19 cellular contexts compared by ENCODE assay signal in the genomic region with DNA sequence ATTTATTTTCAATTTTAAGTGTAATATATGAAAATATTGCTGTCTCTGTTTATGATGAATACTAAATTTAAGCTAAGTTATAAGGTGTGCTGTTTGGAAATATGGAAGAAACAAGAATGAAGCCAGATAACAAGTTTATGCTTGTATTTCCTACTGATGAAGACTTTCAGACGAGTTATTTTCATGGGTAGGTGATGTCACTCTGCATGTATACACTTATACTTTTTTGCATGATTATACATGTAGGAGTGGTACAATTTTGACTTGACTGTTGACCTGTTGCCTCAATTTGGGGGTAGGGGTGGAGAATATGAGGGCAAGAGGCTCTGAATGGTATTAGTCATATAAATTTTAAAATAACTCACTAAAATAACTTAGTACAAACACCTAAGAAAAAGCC.
"Had no signal": no experiment of that assay in that cellular context is flagged by ENCODE, and none has a peak within 500 bp of the region (broad histone marks: within the 10 kb centered on the region; RNA-seq: fewer than 3 reads in every experiment).

No MANE protein-coding gene starts in this region.

- ATAC-seq: HepG2 had no signal

- H3K9me3 ChIP-seq: SK-N-SH had no signal

- DNase-seq: IMR-90, Karpas-422, KG1, MM.1S, NCI-H1092 treated with DMSO at 0.1 percent for 48 hours, NCI-H1436, NCI-H187, NCI-H2029, NCI-H2081 treated with DMSO at 0.1 percent for 48 hours, NCI-H2171, NCI-H226, NCI-H446, NCI-H510A, NCI-H524 treated with DMSO at 0.1 percent for 48 hours, NCI-H774, RPMI8226, SHP77, SK-N-SH had no signal
